In genomic region chr3:16427309-16427965, GRCh38 we compare ENCODE assay signal across 10 cellular contexts.
A peak's percentile ranks its signal among the peaks of the same experiment; 100 is the strongest.
DNase-seq lines count a peak whose midpoint lies in the region; TF ChIP-seq lines count a peak whose summit lies in the region.
"Had no signal": no experiment of that assay in that cellular context is flagged by ENCODE, and none has a peak within 500 bp of the region (broad histone marks: within the 10 kb centered on the region; RNA-seq: fewer than 3 reads in every experiment).

No MANE protein-coding gene starts in this region.

- H3K4me1 ChIP-seq in OCI-LY1 (ENCODE audit: insufficient read depth, low read length, severe bottlenecking) (peaks cover 100% of the 10 kb centered on the region), esophagus muscularis mucosa (peaks cover 15 to 43% (median 41%) of the 10 kb centered on the region in 4 donors), osteoblast (ENCODE audit: insufficient read depth, low read length) (peaks cover 15% of the 10 kb centered on the region)

- DNase-seq in AG09309 (ENCODE audit: low read depth): peak; percentile 93
- DNase-seq in esophagus muscularis mucosa (ENCODE audit: extremely low spot score): no peak
- DNase-seq in osteoblast (ENCODE audit: insufficient read length, low spot score, missing footprints): peak; percentile 94
- no peak for DNase-seq in activated CD4-positive, alpha-beta memory T cell treated with anti-CD3 and anti-CD28 coated beads, Interleukin-2, amount 10 ng/mL, durations not matched to agents 7 days and 5 days
- no peak for DNase-seq in NCI-H1436 treated with DMSO at 0.1 percent for 48 hours (lab: John Stamatoyannopoulos, UW)
- no peak for DNase-seq in activated naive CD4-positive, alpha-beta T cell (lab: John Stamatoyannopoulos, UW)
- DNase-seq in caudate nucleus (lab: John Stamatoyannopoulos, UW): no peak
- DNase-seq: activated T-cell treated with anti-CD3 and anti-CD28 coated beads, Interleukin-2, amount 50 U/mL, for 1 hour; PC-9 had no signal

- H3K36me3 Mint-ChIP-seq in activated CD4-positive, alpha-beta memory T cell treated with anti-CD3 and anti-CD28 coated beads, Interleukin-2, amount 10 ng/mL, durations not matched to agents 7 days and 5 days (ENCODE audit: low read depth): peaks cover 56% of the 10 kb centered on the region

- no peak overlapping the region for H3K4me2 ChIP-seq in OCI-LY1 (ENCODE audit: low read length)
- peak overlapping the region; percentile 42 for H3K4me2 ChIP-seq in osteoblast (ENCODE audit: insufficient read depth, low read length)
- H3K4me2 ChIP-seq: PC-9 had no signal

- no peaks in the 10 kb centered on the region for H3K27me3 Mint-ChIP-seq in activated CD4-positive, alpha-beta memory T cell treated with anti-CD3 and anti-CD28 coated beads, Interleukin-2, amount 10 ng/mL, durations not matched to agents 7 days and 5 days

- H3K4me3 ChIP-seq in AG09309 (ENCODE audit: control insufficient read depth, low read depth, low read length) (no peak overlapping the region), OCI-LY1 (ENCODE audit: low read depth, low read length, poor library complexity, severe bottlenecking) (no peak overlapping the region), esophagus muscularis mucosa (no peak overlapping the region), osteoblast (ENCODE audit: insufficient read depth, low read length) (no peak overlapping the region)
- H3K4me3 ChIP-seq: PC-9 had no signal

- no peak overlapping the region for H3K27ac Mint-ChIP-seq in activated CD4-positive, alpha-beta memory T cell treated with anti-CD3 and anti-CD28 coated beads, Interleukin-2, amount 10 ng/mL, durations not matched to agents 7 days and 5 days

- H3F3A ChIP-seq in OCI-LY1 (ENCODE audit: insufficient read depth, low read length): peaks cover 8% of the 10 kb centered on the region; the same call in 1 of the 2 replicates

- H4K20me1 ChIP-seq in OCI-LY1 (ENCODE audit: insufficient read depth, low read length) (no peaks in the 10 kb centered on the region), osteoblast (ENCODE audit: insufficient read depth, low read length) (peaks cover 18% of the 10 kb centered on the region)

- H3K4me1 Mint-ChIP-seq in activated CD4-positive, alpha-beta memory T cell treated with anti-CD3 and anti-CD28 coated beads, Interleukin-2, amount 10 ng/mL, durations not matched to agents 7 days and 5 days: no peaks in the 10 kb centered on the region

- H3K9me2 ChIP-seq in OCI-LY1 (ENCODE audit: low read depth, low read length): no peaks in the 10 kb centered on the region

- no peaks in the 10 kb centered on the region for H3K9me3 Mint-ChIP-seq in activated CD4-positive, alpha-beta memory T cell treated with anti-CD3 and anti-CD28 coated beads, Interleukin-2, amount 10 ng/mL, durations not matched to agents 7 days and 5 days

- H3K27me3 ChIP-seq in OCI-LY1 (ENCODE audit: insufficient read depth, low read length) (no peaks in the 10 kb centered on the region), esophagus muscularis mucosa (no peaks in the 10 kb centered on the region), osteoblast (ENCODE audit: insufficient read depth, low read length) (no peaks in the 10 kb centered on the region)

- TF ChIP-seq CTCF in AG09309 (IDR thresholded peaks at IDR 0.05; ENCODE audit: control insufficient read depth, insufficient read depth, low read depth, low read length, missing control alignments) (no peak), OCI-LY1 (IDR thresholded peaks at IDR 0.05; ENCODE audit: low read length) (no peak), esophagus muscularis mucosa (IDR thresholded peaks at IDR 0.05) (no peak), osteoblast (IDR thresholded peaks at IDR 0.05; ENCODE audit: extremely low read depth, low read depth, low read length) (no peak)

- no peak for TF ChIP-seq POLR2A in esophagus muscularis mucosa (IDR thresholded peaks at IDR 0.05; ENCODE audit: low read depth)

- H3K9ac ChIP-seq in OCI-LY1 (ENCODE audit: low read length): no peak overlapping the region

- no peak overlapping the region for H3K4me3 Mint-ChIP-seq in activated CD4-positive, alpha-beta memory T cell treated with anti-CD3 and anti-CD28 coated beads, Interleukin-2, amount 10 ng/mL, durations not matched to agents 7 days and 5 days

- intact Hi-C loops in esophagus muscularis mucosa (cut with DNase I): no loop called here

- H2AFZ ChIP-seq in OCI-LY1 (ENCODE audit: low read length) (no peak overlapping the region), osteoblast (ENCODE audit: low read length) (no peak overlapping the region)
- H2AFZ ChIP-seq: PC-9 had no signal

- H3K27ac ChIP-seq in OCI-LY1 (ENCODE audit: low read depth, low read length, poor library complexity, severe bottlenecking) (peak overlapping the region; percentile 99), esophagus muscularis mucosa (replicated peaks in 1 of 4) (peak overlapping the region; percentile 50 to 66 (median 63)), osteoblast (ENCODE audit: low read depth, low read length) (peak overlapping the region; percentile 70), caudate nucleus (ENCODE audit: low read depth, low read length) (no peak overlapping the region)
- H3K27ac ChIP-seq: PC-9 had no signal

- peaks cover 94% of the 10 kb centered on the region for H3K36me3 ChIP-seq in OCI-LY1 (ENCODE audit: insufficient read depth, low read length)
- peaks cover 0 to 14% (median 8%) of the 10 kb centered on the region in 4 donors for H3K36me3 ChIP-seq in esophagus muscularis mucosa
- peaks cover 14% of the 10 kb centered on the region for H3K36me3 ChIP-seq in osteoblast (ENCODE audit: insufficient read depth, low read length)

- CTCF ChIA-PET in activated CD4-positive, alpha-beta memory T cell treated with anti-CD3 and anti-CD28 coated beads, Interleukin-2, amount 10 ng/mL, durations not matched to agents 7 days and 5 days (lab: Charles Lee): no interaction called here

- no peak for TF ChIP-seq EP300 in esophagus muscularis mucosa (IDR thresholded peaks at IDR 0.05)

- H3K79me2 ChIP-seq in OCI-LY1 (ENCODE audit: insufficient read depth, low read length): peaks cover 82% of the 10 kb centered on the region
- H3K79me2 ChIP-seq in osteoblast (ENCODE audit: insufficient read depth, low read length): peaks cover 30% of the 10 kb centered on the region

- H3K9me3 ChIP-seq in OCI-LY1 (ENCODE audit: low read length) (no peaks in the 10 kb centered on the region), esophagus muscularis mucosa (no peaks in the 10 kb centered on the region), osteoblast (ENCODE audit: low read depth, low read length) (no peaks in the 10 kb centered on the region)

- POLR2A ChIA-PET in activated CD4-positive, alpha-beta memory T cell treated with anti-CD3 and anti-CD28 coated beads, Interleukin-2, amount 10 ng/mL, durations not matched to agents 7 days and 5 days (lab: Charles Lee): no interaction called here

- 62% methylated on average over 5 of the region's 5 CpGs for WGBS in esophagus muscularis mucosa

Comparison
In these comparisons a context has a peak if more than half of its experiments do, and no peak if none do; other contexts are left out.
1. DNase-seq: peak in AG09309 (single experiment) and osteoblast (single experiment); none in esophagus muscularis mucosa (single experiment), activated CD4-positive, alpha-beta memory T cell treated with anti-CD3 and anti-CD28 coated beads, Interleukin-2, amount 10 ng/mL, durations not matched to agents 7 days and 5 days (single experiment), NCI-H1436 treated with DMSO at 0.1 percent for 48 hours (single experiment), activated naive CD4-positive, alpha-beta T cell (0 of 4) and caudate nucleus (0 of 61).